22 cellular contexts compared by ENCODE assay signal in the genomic region with DNA sequence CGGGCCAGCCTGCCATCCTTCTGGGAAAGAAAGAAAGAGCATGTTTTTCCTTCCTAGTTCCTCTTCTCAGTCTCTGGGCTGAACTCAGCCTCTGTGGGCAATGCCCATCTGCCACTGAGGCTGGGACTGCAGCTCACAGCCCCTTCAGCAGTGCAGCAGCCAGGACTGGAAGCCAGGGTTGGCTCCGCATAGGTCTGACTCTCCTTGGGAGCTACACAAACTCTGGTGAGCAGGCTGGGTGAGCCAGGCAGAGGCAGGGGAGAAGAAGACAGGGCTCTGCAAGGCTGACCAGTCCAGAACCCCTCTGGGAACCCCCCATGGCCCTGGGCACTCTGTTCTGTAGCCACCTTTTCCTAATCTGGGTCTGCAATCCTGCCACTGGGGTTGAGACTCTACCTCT. TPM values are rescaled to one million over a fixed set of nuclear protein-coding genes. Genes with fewer than 3 reads are reported as not detected.
DNase-seq lines count a peak whose midpoint lies in the region; ATAC-seq and TF ChIP-seq lines count a peak whose summit lies in the region.
"Had no signal": no experiment of that assay in that cellular context is flagged by ENCODE, and none has a peak within 500 bp of the region (broad histone marks: within the 10 kb centered on the region; RNA-seq: fewer than 3 reads in every experiment).

No MANE protein-coding gene starts in this region.

- H3K4me2 ChIP-seq in osteoblast (ENCODE audit: insufficient read depth, low read length): no peak overlapping the region
- H3K4me2 ChIP-seq: BLaER1 had no signal

- in situ Hi-C loops in G401 (cut with HindIII; ENCODE audit: low sequenced_read_pairs): no loop called here

- ATAC-seq in left lobe of liver: no peak

- H3K27me3 ChIP-seq in osteoblast (ENCODE audit: insufficient read depth, low read length): peaks cover 19% of the 10 kb centered on the region
- H3K27me3 ChIP-seq: BE2C, BLaER1 had no signal

- H3K36me3 ChIP-seq in osteoblast (ENCODE audit: insufficient read depth, low read length): no peaks in the 10 kb centered on the region
- H3K36me3 ChIP-seq: BE2C, BLaER1 had no signal

- H3K9me3 ChIP-seq in osteoblast (ENCODE audit: low read depth, low read length): no peaks in the 10 kb centered on the region
- H3K9me3 ChIP-seq: BE2C, BLaER1 had no signal

- no peaks in the 10 kb centered on the region for H4K20me1 ChIP-seq in osteoblast (ENCODE audit: insufficient read depth, low read length)

- no peaks in the 10 kb centered on the region for H3K79me2 ChIP-seq in osteoblast (ENCODE audit: insufficient read depth, low read length)

- DNase-seq in G401 (ENCODE audit: low spot score): peak; percentile 70
- DNase-seq in cerebellar cortex (ENCODE audit: low spot score): peak; percentile 54
- DNase-seq in osteoblast (ENCODE audit: insufficient read length, low spot score, missing footprints): peak; percentile 77
- no peak for DNase-seq in left lobe of liver (ENCODE audit: low spot score)
- DNase-seq in HT-29 (ENCODE audit: low spot score): no peak
- no peak for DNase-seq in activated gamma-delta T cell (lab: John Stamatoyannopoulos, UW)
- DNase-seq: 8988T; ACHN; BE2C; CD4-positive, alpha-beta memory T cell; CD4-positive, CD25-positive, alpha-beta regulatory T cell; CD8-positive, alpha-beta memory T cell; COR-L47; DMS153; DMS53; DMS79; DND-41; EL; GF-D8 had no signal

- no peak overlapping the region for H2AFZ ChIP-seq in osteoblast (ENCODE audit: low read length)

- peaks cover 4% of the 10 kb centered on the region for H3K4me1 ChIP-seq in osteoblast (ENCODE audit: insufficient read depth, low read length)

- no peak for TF ChIP-seq CTCF in osteoblast (IDR thresholded peaks at IDR 0.05; ENCODE audit: extremely low read depth, low read depth, low read length)

- H3K27ac ChIP-seq in osteoblast (ENCODE audit: low read depth, low read length): no peak overlapping the region
- H3K27ac ChIP-seq: BLaER1 had no signal

- no peak overlapping the region for H3K4me3 ChIP-seq in osteoblast (ENCODE audit: insufficient read depth, low read length)
- H3K4me3 ChIP-seq: BLaER1 had no signal

RNA-seq across cellular contexts. Expression of a gene that starts 3.6 kb away (rescaled TPM):
- 1.0 and 3.1 TPM in 2 replicates for total RNA-seq in G401 (2014; rRNA removed; shearing (Covaris generic))
- total RNA-seq in osteoblast (0.29 and 0.36 TPM in 2 replicates), left lobe of liver (0.25 TPM)
- 0.81 and 1.3 TPM in 2 replicates for total RNA-seq in HT-29 (2014; rRNA removed; shearing (Covaris generic))

RNA-seq across cellular contexts. Expression of a gene that starts 10.8 kb away (rescaled TPM):
- total RNA-seq in G401 (2014; rRNA removed; shearing (Covaris generic)): not detected in 2 replicates
- not detected in 2 replicates for total RNA-seq in osteoblast
- total RNA-seq in left lobe of liver: not detected
- 72.8 and 94.3 TPM in 2 replicates for total RNA-seq in HT-29 (2014; rRNA removed; shearing (Covaris generic))
- total RNA-seq: A673; CD4-positive, alpha-beta memory T cell; CD4-positive, CD25-positive, alpha-beta regulatory T cell; CD8-positive, alpha-beta memory T cell; Daoy had no signal

RNA-seq across cellular contexts. Expression of a gene that starts 20.9 kb away (rescaled TPM):
- total RNA-seq in G401 (2014; rRNA removed; shearing (Covaris generic)): 123 and 146 TPM in 2 replicates
- 19.9 and 28.6 TPM in 2 replicates for total RNA-seq in osteoblast
- 9.2 TPM for total RNA-seq in left lobe of liver
- 58.7 and 72.9 TPM in 2 replicates for total RNA-seq in HT-29 (2014; rRNA removed; shearing (Covaris generic))

RNA-seq across cellular contexts. Expression of a gene that starts 20.9 kb away (rescaled TPM):
- total RNA-seq in G401 (2014; rRNA removed; shearing (Covaris generic)): 4.7 and 5.9 TPM in 2 replicates
- 18.3 and 23.9 TPM in 2 replicates for total RNA-seq in osteoblast
- total RNA-seq in left lobe of liver: 16.6 TPM
- total RNA-seq in HT-29 (2014; rRNA removed; shearing (Covaris generic)): 15.3 and 16.4 TPM in 2 replicates

RNA-seq across cellular contexts. Expression of a gene that starts 38.1 kb away (rescaled TPM):
- 203 TPM in 2 replicates for total RNA-seq in G401 (2014; rRNA removed; shearing (Covaris generic))
- total RNA-seq in osteoblast: 16.8 and 17.7 TPM in 2 replicates
- 7.7 TPM for total RNA-seq in left lobe of liver
- 7.9 and 10.2 TPM in 2 replicates for total RNA-seq in HT-29 (2014; rRNA removed; shearing (Covaris generic))

Comparison
In these comparisons a context has a peak if more than half of its experiments do, and no peak if none do; other contexts are left out.
1. DNase-seq: peak in G401 (single experiment), cerebellar cortex (single experiment) and osteoblast (single experiment); none in left lobe of liver (single experiment), HT-29 (single experiment) and activated gamma-delta T cell (single experiment).
2. RNA of a gene that starts 10.8 kb away (total RNA-seq): 72.8 to 94.3 TPM in HT-29; not detected in left lobe of liver (single experiment), not detected in G401 and not detected in osteoblast; every median in the first group is over 10 times any median in the second.